ENCODE assay signal across 32 cellular contexts in the genomic region with DNA sequence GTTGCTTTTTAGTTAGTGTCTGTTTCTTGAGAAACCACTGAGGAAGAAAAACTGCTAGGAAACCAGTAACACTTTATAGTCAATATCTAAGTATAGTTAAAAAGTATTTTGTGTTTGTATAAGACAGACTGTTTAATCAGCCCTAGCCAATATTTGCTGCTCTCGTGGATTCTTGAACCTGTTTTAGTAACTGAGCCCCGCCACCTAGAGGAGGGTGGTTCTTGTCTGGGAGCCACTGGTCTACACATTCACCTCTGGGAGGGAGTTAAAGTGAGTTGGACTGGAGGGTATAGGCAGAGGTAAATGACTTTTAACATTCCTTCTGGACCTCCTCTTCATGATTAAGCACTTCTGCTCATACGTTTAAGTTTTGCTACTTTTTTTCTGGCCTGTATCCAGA.
A peak's percentile ranks its signal among the peaks of the same experiment; 100 is the strongest.
DNase-seq lines count a peak whose midpoint lies in the region; ATAC-seq, FAIRE-seq and TF ChIP-seq lines count a peak whose summit lies in the region.
"Had no signal": no experiment of that assay in that cellular context is flagged by ENCODE, and none has a peak within 500 bp of the region (broad histone marks: within the 10 kb centered on the region; RNA-seq: fewer than 3 reads in every experiment).

No MANE protein-coding gene starts in this region.

- H3K9me3 Mint-ChIP-seq in stimulated activated naive CD8-positive, alpha-beta T cell treated with anti-CD3 and anti-CD28 coated beads, Interleukin-15, amount 100 ng/mL, for 72 hours, result peaks cover 6 to 9% of the 10 kb centered on the region in 2 donors
- H3K9me3 Mint-ChIP-seq: activated CD8-positive, alpha-beta T cell treated with anti-CD3 and anti-CD28 coated beads for 36 hours had no signal

- ATAC-seq in HepG2 (peak; percentile 76), HG02970 (IDR thresholded peaks at IDR 0.05; ENCODE audit: low FRiP score, unreplicated experiment) (no peak), GM19397 (IDR thresholded peaks at IDR 0.05; ENCODE audit: unreplicated experiment) (no peak)
- no peak for ATAC-seq in stimulated activated naive CD8-positive, alpha-beta T cell treated with anti-CD3 and anti-CD28 coated beads, Interleukin-15, amount 100 ng/mL, for 72 hours
- ATAC-seq: activated CD8-positive, alpha-beta T cell treated with anti-CD3 and anti-CD28 coated beads for 36 hours; foreskin keratinocyte; heart right ventricle; left ventricle myocardium superior; natural killer cell; right cardiac atrium had no signal

- DNase-seq in LNCaP clone FGC (ENCODE audit: low read depth) (peak; percentile 91), brain microvascular endothelial cell (no peak), HepG2 (ENCODE audit: low spot score) (peak; percentile 10), vagina (ENCODE audit: extremely low spot score in 2 of 2) (no peak)
- no peak for DNase-seq in stimulated activated naive CD8-positive, alpha-beta T cell treated with anti-CD3 and anti-CD28 coated beads, Interleukin-15, amount 100 ng/mL, for 72 hours
- DNase-seq: activated CD8-positive, alpha-beta T cell treated with anti-CD3 and anti-CD28 coated beads for 36 hours; activated effector memory CD4-positive, alpha-beta T cell treated with Interleukin-2 at 50 U/mL for 16 hours; activated naive CD8-positive, alpha-beta T cell treated with anti-CD3 and anti-CD28 coated beads, Interleukin-2, amount 10 ng/mL, durations not matched to agents 7 days and 5 days; AML-193; DMS53; effector CD4-positive, alpha-beta T cell; foreskin keratinocyte; GM23248; heart right ventricle; immature natural killer cell; Kasumi-1; left ventricle myocardium superior; natural killer cell; NCI-H1092 treated with DMSO at 0.1 percent for 48 hours; NCI-H1930; NCI-H526 treated with DMSO at 0.1 percent for 48 hours; right cardiac atrium; stimulated activated CD4-positive, alpha-beta T cell treated with anti-CD3 and anti-CD28 coated beads, Interleukin-4, amount 100 ng/mL, for 24 hours; T1000; transverse colon had no signal

- H3K9me3 ChIP-seq in HepG2 (ENCODE audit: low read length) (peaks cover 6% of the 10 kb centered on the region), vagina (no peaks in the 10 kb centered on the region)

- TF ChIP-seq EP300 in HepG2 (IDR thresholded peaks at IDR 0.05; ENCODE audit: low read depth in 2 of 2, low read length in 2 of 2), result no peak
- no peak for TF ChIP-seq EP300 in HepG2 (CRISPR knock-in tag; IDR thresholded peaks at IDR 0.05; ENCODE audit: borderline replicate concordance)

- H3K4me1 ChIP-seq in HepG2 (ENCODE audit: insufficient read depth, low read length) (no peaks in the 10 kb centered on the region), vagina (no peaks in the 10 kb centered on the region)
- H3K4me1 ChIP-seq: heart right ventricle had no signal

- H3K4me3 Mint-ChIP-seq in stimulated activated naive CD8-positive, alpha-beta T cell treated with anti-CD3 and anti-CD28 coated beads, Interleukin-15, amount 100 ng/mL, for 72 hours, result no peak overlapping the region
- H3K4me3 Mint-ChIP-seq: activated CD8-positive, alpha-beta T cell treated with anti-CD3 and anti-CD28 coated beads for 36 hours; activated naive CD8-positive, alpha-beta T cell treated with anti-CD3 and anti-CD28 coated beads, Interleukin-2, amount 10 ng/mL, durations not matched to agents 7 days and 5 days; immature natural killer cell; natural killer cell; stimulated activated naive CD8-positive, alpha-beta T cell treated with anti-CD3 and anti-CD28 coated beads, Interleukin-15, Interleukin-2, amounts not matched to agents 100 ng/mL and 50 ng/mL, for 24 hours had no signal

- H3K36me3 ChIP-seq in brain microvascular endothelial cell (replicated peaks), result no peaks in the 10 kb centered on the region
- no peaks in the 10 kb centered on the region for H3K36me3 ChIP-seq in HepG2 (replicated peaks in 1 of 2; ENCODE audit: control insufficient read depth in 1 of 2, insufficient read depth in 2 of 2, low read length in 2 of 2)
- H3K36me3 ChIP-seq in vagina, result no peaks in the 10 kb centered on the region
- H3K36me3 ChIP-seq: heart right ventricle, transverse colon had no signal

- BruUV-seq in HepG2 (replicated peaks; lab: Mats Ljungman, UMichigan), result no TSS peak

- H3K4me2 ChIP-seq in HepG2 (ENCODE audit: low read depth, low read length), result no peak overlapping the region

- no peaks in the 10 kb centered on the region for H4K20me1 ChIP-seq in HepG2 (ENCODE audit: insufficient read depth, low read length)

- H3K4me1 Mint-ChIP-seq in stimulated activated naive CD8-positive, alpha-beta T cell treated with anti-CD3 and anti-CD28 coated beads, Interleukin-15, amount 100 ng/mL, for 72 hours, result no peaks in the 10 kb centered on the region
- H3K4me1 Mint-ChIP-seq: activated naive CD8-positive, alpha-beta T cell treated with anti-CD3 and anti-CD28 coated beads, Interleukin-2, amount 10 ng/mL, durations not matched to agents 7 days and 5 days; immature natural killer cell; natural killer cell had no signal

- H3K27me3 ChIP-seq in brain microvascular endothelial cell (replicated peaks) (no peaks in the 10 kb centered on the region), HepG2 (ENCODE audit: control insufficient read depth in 1 of 2, insufficient read depth in 2 of 2, low read length in 2 of 2) (no peaks in the 10 kb centered on the region), vagina (no peaks in the 10 kb centered on the region)
- H3K27me3 ChIP-seq: foreskin keratinocyte, heart right ventricle, transverse colon had no signal

- H3K4me3 ChIP-seq in LNCaP clone FGC (ENCODE audit: low read depth, low read length), result no peak overlapping the region
- no peak overlapping the region for H3K4me3 ChIP-seq in brain microvascular endothelial cell (ENCODE audit: low read depth, low read length)
- H3K4me3 ChIP-seq in HepG2 (replicated peaks in 1 of 3; ENCODE audit: insufficient read depth in 1 of 3, low read depth in 2 of 3, low read length in 3 of 3), result no peak overlapping the region
- H3K4me3 ChIP-seq in vagina, result no peak overlapping the region
- H3K4me3 ChIP-seq: GM23248, heart right ventricle, transverse colon had no signal

- in situ Hi-C loops in brain microvascular endothelial cell (cut with HindIII; ENCODE audit: low pct_ligation_motif_present, low sequenced_read_pairs), result no loop called here
- in situ Hi-C loops in HepG2 (cut with HindIII; ENCODE audit: extremely low pct_ligation_motif_present, low pct_unique_long_range_greater_than_20kb), result no loop called here

- H3K27ac Mint-ChIP-seq in stimulated activated naive CD8-positive, alpha-beta T cell treated with anti-CD3 and anti-CD28 coated beads, Interleukin-15, amount 100 ng/mL, for 72 hours, result no peak overlapping the region
- H3K27ac Mint-ChIP-seq: activated CD8-positive, alpha-beta T cell treated with anti-CD3 and anti-CD28 coated beads for 36 hours; activated naive CD8-positive, alpha-beta T cell treated with anti-CD3 and anti-CD28 coated beads, Interleukin-2, amount 10 ng/mL, durations not matched to agents 7 days and 5 days; immature natural killer cell; natural killer cell; stimulated activated naive CD8-positive, alpha-beta T cell treated with anti-CD3 and anti-CD28 coated beads, Interleukin-15, Interleukin-2, amounts not matched to agents 100 ng/mL and 50 ng/mL, for 24 hours had no signal

- no peak for TF ChIP-seq RAD21 in HepG2 (CRISPR knock-in tag; IDR thresholded peaks at IDR 0.05)

- H3K27ac ChIP-seq in C4-2B (no peak overlapping the region), brain microvascular endothelial cell (no peak overlapping the region), HepG2 (ENCODE audit: extremely low read length, insufficient read depth, low read length) (no peak overlapping the region), vagina (no peak overlapping the region)
- H3K27ac ChIP-seq: foreskin keratinocyte, GM23248, heart right ventricle, transverse colon had no signal

- CTCF ChIA-PET in HepG2 (lab: Yijun Ruan, JAX; ENCODE audit: low intra/inter-chr PET ratio, low total read pairs), result no interaction called here

- WGBS in HepG2 (ENCODE audit: low lambda C conversion rate), result 0% methylated on average over 3 of the region's 3 CpGs

- H3K79me2 ChIP-seq in HepG2 (ENCODE audit: insufficient read depth, low read length), result no peaks in the 10 kb centered on the region

- intact Hi-C loops in HepG2 (cut with micrococcal nuclease; ENCODE audit: unreplicated experiment) (loop anchor here (5.0 kb wide), 1 partner anchor 502 kb away; no protein-coding TSS in a partner anchor), vagina (cut with DNase I) (no loop called here)

- H3K9ac ChIP-seq in HepG2 (ENCODE audit: insufficient read depth, low read depth, low read length), result no peak overlapping the region
- H3K9ac ChIP-seq: GM23248 had no signal

- TF ChIP-seq POLR2A in HepG2 (IDR thresholded peaks at IDR 0.05; ENCODE audit: insufficient read depth in 1 of 2, low read depth in 2 of 2, low read length in 2 of 2) (no peak), vagina (IDR thresholded peaks at IDR 0.05) (no peak)

- POLR2A ChIA-PET in HepG2 (lab: Yijun Ruan, JAX), result no interaction called here

- peak; percentile 42 for FAIRE-seq in HepG2 (lab: Jason Lieb, UNC)
- FAIRE-seq: A204.1, G401.6, GM18507 had no signal

- TF ChIP-seq CTCF in C4-2B (conservative IDR thresholded peaks at IDR 0.05) (peak; percentile 68), LNCaP clone FGC (IDR thresholded peaks at IDR 0.05; ENCODE audit: control insufficient read depth, extremely low read depth, insufficient read depth) (peak; percentile 72), brain microvascular endothelial cell (IDR thresholded peaks at IDR 0.05; ENCODE audit: low read depth, low read length, missing control alignments) (peak; percentile 7), HepG2 (CRISPR knock-in tag; IDR thresholded peaks at IDR 0.05) (peak; percentile 45), vagina (IDR thresholded peaks at IDR 0.05) (no peak)

- no peaks in the 10 kb centered on the region for H3K27me3 Mint-ChIP-seq in stimulated activated naive CD8-positive, alpha-beta T cell treated with anti-CD3 and anti-CD28 coated beads, Interleukin-15, amount 100 ng/mL, for 72 hours
- H3K27me3 Mint-ChIP-seq: activated CD8-positive, alpha-beta T cell treated with anti-CD3 and anti-CD28 coated beads for 36 hours; activated naive CD8-positive, alpha-beta T cell treated with anti-CD3 and anti-CD28 coated beads, Interleukin-2, amount 10 ng/mL, durations not matched to agents 7 days and 5 days; stimulated activated naive CD8-positive, alpha-beta T cell treated with anti-CD3 and anti-CD28 coated beads, Interleukin-15, Interleukin-2, amounts not matched to agents 100 ng/mL and 50 ng/mL, for 24 hours had no signal

- H2AFZ ChIP-seq in HepG2 (ENCODE audit: low read length), result no peak overlapping the region
- H2AFZ ChIP-seq: GM23248 had no signal

TF ChIP-seq in HepG2, 621 proteins besides CTCF, POLR2A, EP300 and RAD21:
- TF ChIP-seq ZNF446 (CRISPR knock-in tag; IDR thresholded peaks at IDR 0.05) (no peak), STAG1 (CRISPR knock-in tag; IDR thresholded peaks at IDR 0.05) (peak; percentile 49)
TF ChIP-seq in HepG2: peak in this region for 1.

Comparison
In these comparisons a context has a peak if more than half of its experiments do, and no peak if none do; other contexts are left out.
1. CTCF ChIP-seq: peak in C4-2B (single experiment), LNCaP clone FGC (single experiment), brain microvascular endothelial cell (single experiment) and HepG2 (single experiment); none in vagina (0 of 3).
2. DNase-seq: peak in LNCaP clone FGC (single experiment) and HepG2 (single experiment); none in brain microvascular endothelial cell (single experiment), stimulated activated naive CD8-positive, alpha-beta T cell treated with anti-CD3 and anti-CD28 coated beads, Interleukin-15, amount 100 ng/mL, for 72 hours (0 of 2) and vagina (0 of 2).